23 cellular contexts compared by ENCODE assay signal in genomic region chr11:66932543-66932942, GRCh38. TPM values are rescaled to one million over a fixed set of nuclear protein-coding genes. Genes with fewer than 3 reads are reported as not detected.
"Had no signal": no experiment of that assay in that cellular context is flagged by ENCODE, and none has a peak within 500 bp of the region (broad histone marks: within the 10 kb centered on the region; RNA-seq: fewer than 3 reads in every experiment).

No MANE protein-coding gene starts in this region.

- H3K36me3 ChIP-seq: left ventricle myocardium inferior, lower lobe of right lung, thoracic aorta, transverse colon had no signal

- H3K27ac ChIP-seq: hepatocyte, left ventricle myocardium inferior, lower lobe of right lung, thoracic aorta, transverse colon had no signal

- H3K9me3 ChIP-seq: left ventricle myocardium inferior, lower lobe of right lung, thoracic aorta, transverse colon had no signal

- H3K27ac Mint-ChIP-seq: memory B cell; natural killer cell treated with Interleukin-12 subunit alpha and Interleukin-12 subunit beta and Interleukin-15 and Interleukin-18, amount 100 ng/mL, for 72 hours had no signal

- ATAC-seq: left cardiac atrium; lower lobe of right lung; natural killer cell treated with Interleukin-12 subunit alpha and Interleukin-12 subunit beta and Interleukin-15 and Interleukin-18, amount 100 ng/mL, for 72 hours had no signal

- H3K27me3 ChIP-seq: dorsolateral prefrontal cortex, hepatocyte, transverse colon had no signal

- H3K9me3 Mint-ChIP-seq: memory B cell; natural killer cell treated with Interleukin-12 subunit alpha and Interleukin-12 subunit beta and Interleukin-15 and Interleukin-18, amount 100 ng/mL, for 72 hours had no signal

- H3K4me1 Mint-ChIP-seq: memory B cell had no signal

- H3K4me3 Mint-ChIP-seq: memory B cell; natural killer cell treated with Interleukin-12 subunit alpha and Interleukin-12 subunit beta and Interleukin-15 and Interleukin-18, amount 100 ng/mL, for 72 hours had no signal

- DNase-seq: cortex of kidney; dorsolateral prefrontal cortex; effector CD8-positive, alpha-beta T cell; foreskin melanocyte; head of caudate nucleus; kidney; left cardiac atrium; left ventricle myocardium inferior; lower lobe of right lung; midbrain; occipital lobe; small intestine; stimulated activated CD4-positive, alpha-beta T cell treated with anti-CD3 and anti-CD28 coated beads, Interleukin-2, amount 100 ng/mL, for 48 hours; stimulated activated naive CD4-positive, alpha-beta T cell treated with Interleukin-2 at 50 U/mL for 16 hours; transverse colon had no signal

- H3K36me3 Mint-ChIP-seq: natural killer cell treated with Interleukin-12 subunit alpha and Interleukin-12 subunit beta and Interleukin-15 and Interleukin-18, amount 100 ng/mL, for 72 hours had no signal

- H3K4me1 ChIP-seq: left ventricle myocardium inferior, lower lobe of right lung, transverse colon had no signal

- H3K4me3 ChIP-seq: dorsolateral prefrontal cortex, hepatocyte, left ventricle myocardium inferior, lower lobe of right lung, thoracic aorta, transverse colon had no signal

RNA-seq across cellular contexts. Expression of gene C11orf86, which starts 42.6 kb away (rescaled TPM):
- total RNA-seq: dorsolateral prefrontal cortex; kidney; left cardiac atrium; left ventricle myocardium inferior; lower lobe of right lung; natural killer cell treated with Interleukin-12 subunit alpha and Interleukin-12 subunit beta and Interleukin-15 and Interleukin-18, amount 100 ng/mL, for 72 hours; occipital lobe; pulmonary artery endothelial cell; subcutaneous adipose tissue; thoracic aorta; ureter had no signal
- polyA plus RNA-seq: esophagus had no signal
